In the genomic region with DNA sequence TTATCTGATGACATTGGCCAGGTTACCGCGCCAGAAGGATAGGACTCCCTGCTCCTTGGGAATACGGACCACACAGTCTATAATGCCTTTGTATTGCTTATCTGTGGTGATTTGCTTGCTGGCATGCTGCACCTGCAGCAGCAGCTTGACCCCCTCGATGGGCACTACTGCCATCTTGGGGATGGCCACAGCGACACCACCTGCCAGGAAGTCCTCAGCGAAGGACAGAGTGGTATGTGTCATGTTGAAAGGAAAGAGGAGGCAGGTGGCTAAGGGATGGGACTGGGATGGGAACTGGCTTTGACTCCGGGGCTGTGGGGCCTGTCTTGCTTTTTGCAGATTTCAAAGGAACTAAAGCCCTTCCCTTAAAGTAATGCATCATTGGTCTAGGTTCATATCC, we compare ENCODE assay signal across 32 cellular contexts.
"Had no signal": no experiment of that assay in that cellular context is flagged by ENCODE, and none has a peak within 500 bp of the region (broad histone marks: within the 10 kb centered on the region; RNA-seq: fewer than 3 reads in every experiment).

No MANE protein-coding gene starts in this region.

- H3K27ac Mint-ChIP-seq: activated CD4-positive, alpha-beta T cell treated with anti-CD3 and anti-CD28 coated beads for 36 hours; activated CD4-positive, alpha-beta T cell treated with anti-CD3 and anti-CD28 coated beads, Interleukin-2, amount 10 ng/mL, durations not matched to agents 7 days and 5 days; activated naive CD8-positive, alpha-beta T cell treated with anti-CD3 and anti-CD28 coated beads for 36 hours had no signal

- H3K27ac ChIP-seq: brain microvascular endothelial cell, SJCRH30, SK-N-MC had no signal

- H3K4me1 ChIP-seq: SJCRH30 had no signal

- DNase-seq: activated CD4-positive, alpha-beta T cell treated with anti-CD3 and anti-CD28 coated beads for 36 hours; activated CD4-positive, alpha-beta T cell treated with anti-CD3 and anti-CD28 coated beads, Interleukin-2, amount 10 ng/mL, durations not matched to agents 7 days and 5 days; activated CD4-positive, alpha-beta T cell treated with anti-CD3 and anti-CD28 coated beads, Interleukin-2, amount 50 U/mL, for 48 hours; activated CD8-positive, alpha-beta memory T cell treated with anti-CD3 and anti-CD28 coated beads, Interleukin-2, amount 50 U/mL, for 4 hours; activated effector memory CD4-positive, alpha-beta T cell treated with Interleukin-2 at 50 U/mL for 16 hours; activated naive CD4-positive, alpha-beta T cell treated with anti-CD3 and anti-CD28 coated beads, Interleukin-2, amount 50 U/mL, for 16 hours; activated naive CD8-positive, alpha-beta T cell treated with anti-CD3 and anti-CD28 coated beads for 36 hours; activated T-cell treated with anti-CD3 and anti-CD28 coated beads for 4 hours; activated T-cell treated with anti-CD3 and anti-CD28 coated beads, Interleukin-2, amount 50 U/mL, for 4 hours; amniotic stem cell; aorta; brain microvascular endothelial cell; central memory CD4-positive, alpha-beta T cell; Kasumi-1; KG1; MM.1S; MV-4-11; NCI-H1092; NCI-H1436 treated with DMSO at 0.1 percent for 48 hours; NCI-H187 treated with DMSO at 0.1 percent for 48 hours; NCI-H2081; NCI-H2171 treated with DMSO at 0.1 percent for 48 hours; NCI-H2227 treated with DMSO at 0.1 percent for 48 hours; NCI-H446; NCI-H510A treated with DMSO at 0.1 percent for 48 hours; NCI-H526 treated with DMSO at 0.1 percent for 48 hours; SHP77; SJCRH30; T1000 had no signal

- H3K36me3 ChIP-seq: brain microvascular endothelial cell, SJCRH30 had no signal

- H3K9me3 ChIP-seq: SJCRH30 had no signal

- H3K27me3 ChIP-seq: brain microvascular endothelial cell, SJCRH30 had no signal

- H3K4me3 ChIP-seq: SJCRH30, SK-N-MC had no signal

- H3K4me1 Mint-ChIP-seq: activated CD4-positive, alpha-beta T cell treated with anti-CD3 and anti-CD28 coated beads for 36 hours; activated CD4-positive, alpha-beta T cell treated with anti-CD3 and anti-CD28 coated beads, Interleukin-2, amount 10 ng/mL, durations not matched to agents 7 days and 5 days; activated naive CD8-positive, alpha-beta T cell treated with anti-CD3 and anti-CD28 coated beads for 36 hours had no signal

- ATAC-seq: activated CD4-positive, alpha-beta T cell treated with anti-CD3 and anti-CD28 coated beads for 36 hours; activated CD4-positive, CD25-positive, alpha-beta regulatory T cell treated with anti-CD3 and anti-CD28 coated beads, Interleukin-2, amount 50 U/mL, for 24 hours; activated T-cell treated with anti-CD3 and anti-CD28 coated beads, Interleukin-2, amount 50 U/mL, for 4 hours; Panc1 had no signal

- H3K36me3 Mint-ChIP-seq: activated naive CD8-positive, alpha-beta T cell treated with anti-CD3 and anti-CD28 coated beads for 36 hours had no signal

- H3K9me3 Mint-ChIP-seq: activated CD4-positive, alpha-beta T cell treated with anti-CD3 and anti-CD28 coated beads, Interleukin-2, amount 10 ng/mL, durations not matched to agents 7 days and 5 days; activated naive CD8-positive, alpha-beta T cell treated with anti-CD3 and anti-CD28 coated beads for 36 hours; activated T-cell treated with anti-CD3 and anti-CD28 coated beads, Interleukin-2, amount 50 U/mL, for 4 hours had no signal

- H3K4me3 Mint-ChIP-seq: activated CD4-positive, alpha-beta T cell treated with anti-CD3 and anti-CD28 coated beads for 36 hours; activated CD4-positive, alpha-beta T cell treated with anti-CD3 and anti-CD28 coated beads, Interleukin-2, amount 10 ng/mL, durations not matched to agents 7 days and 5 days; activated naive CD8-positive, alpha-beta T cell treated with anti-CD3 and anti-CD28 coated beads for 36 hours; activated T-cell treated with anti-CD3 and anti-CD28 coated beads, Interleukin-2, amount 50 U/mL, for 4 hours had no signal
